Comparison of ENCODE assay signal across 21 cellular contexts in the genomic region with DNA sequence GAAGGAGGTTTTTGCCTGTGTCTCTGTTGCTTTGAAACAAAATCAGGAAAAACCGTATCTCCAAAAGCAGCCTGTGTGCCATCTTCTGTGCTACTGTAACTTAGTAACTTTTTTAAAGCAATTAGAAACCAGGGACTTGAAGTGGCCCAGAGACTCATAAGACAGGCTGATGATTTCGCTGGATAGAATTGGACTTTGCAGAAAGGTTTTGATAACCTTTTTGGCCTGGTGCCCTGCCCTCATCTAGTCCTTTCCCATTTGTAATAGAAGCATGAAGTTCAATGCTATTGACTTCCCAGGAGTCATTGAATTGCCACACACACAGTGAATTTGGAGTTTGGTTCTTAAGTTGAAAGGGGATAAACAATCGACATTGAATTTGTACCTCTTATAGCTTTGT.
DNase-seq lines count a peak whose midpoint lies in the region; ATAC-seq, FAIRE-seq and TF ChIP-seq lines count a peak whose summit lies in the region.
"Had no signal": no experiment of that assay in that cellular context is flagged by ENCODE, and none has a peak within 500 bp of the region (broad histone marks: within the 10 kb centered on the region; RNA-seq: fewer than 3 reads in every experiment).

No MANE protein-coding gene starts in this region.

- TF ChIP-seq POLR2A in H1 (IDR thresholded peaks at IDR 0.05; ENCODE audit: control extremely low read depth in 1 of 2, low read depth in 2 of 2, low read length in 2 of 2), result no peak

- H4K20me1 ChIP-seq in H1 (replicated peaks in 1 of 2; ENCODE audit: control insufficient read depth in 1 of 2, insufficient read depth in 2 of 2, low read length in 2 of 2), result peaks cover 0 to 2% of the 10 kb centered on the region in 2 experiments
- H4K20me1 ChIP-seq: BLaER1 had no signal

- H3K9ac ChIP-seq in H1 (replicated peaks in 1 of 4; ENCODE audit: extremely low read depth in 1 of 4, low read depth in 3 of 4, low read length in 3 of 4), result no peak overlapping the region
- H3K9ac ChIP-seq: BLaER1 had no signal

- H3K79me2 ChIP-seq in H1 (ENCODE audit: control insufficient read depth in 1 of 2, insufficient read depth in 2 of 2, low read length in 2 of 2), result peaks cover 6 to 100% of the 10 kb centered on the region in 2 experiments; a peak in 3 of 4 replicates

- 85% methylated on average over 3 of the region's 3 CpGs; no CpG with 5 or more reads in 1 of the 2 experiments for WGBS in H1 (ENCODE audit: extremely low coverage in 1 of 2, insufficient coverage in 1 of 2, insufficient read length in 1 of 2, insufficient replicate concordance in 2 of 2, low coverage in 1 of 2, low lambda C conversion rate in 2 of 2, missing lambda C conversion rate in 1 of 2), 2 experiments

- H2BK120ac ChIP-seq in H1 (replicated peaks; ENCODE audit: low read depth, low read length), result no peak overlapping the region

- peak; percentile 52 for FAIRE-seq in H1 (lab: Jason Lieb, UNC)
- FAIRE-seq: G401.6, GM12891, K562 had no signal

- no peak for TF ChIP-seq EP300 in H1 (IDR thresholded peaks at IDR 0.05; ENCODE audit: borderline replicate concordance in 1 of 2, low read depth in 2 of 2, low read length in 2 of 2)

- H4K91ac ChIP-seq in H1 (replicated peaks; ENCODE audit: insufficient read length, low read length), result no peak overlapping the region

- no peaks in the 10 kb centered on the region; the same call in 1 of the 2 replicates for H3K79me1 ChIP-seq in H1 (ENCODE audit: low read depth, low read length)

- no peak overlapping the region for H4K8ac ChIP-seq in H1 (ENCODE audit: extremely low read depth, insufficient read depth, low read length)

- H3K27ac ChIP-seq in H1 (ENCODE audit: low read depth, low read length), result no peak overlapping the region
- H3K27ac ChIP-seq: BLaER1, SJSA1 had no signal

- H3K4me2 ChIP-seq in H1 (ENCODE audit: insufficient read depth in 1 of 2, low read depth in 2 of 2, low read length in 2 of 2), result no peak overlapping the region
- H3K4me2 ChIP-seq: BLaER1 had no signal

- H3K36me3 ChIP-seq in H1 (ENCODE audit: control insufficient read depth in 2 of 4, insufficient read depth in 4 of 4, low read length in 3 of 4), result no peaks in the 10 kb centered on the region; a peak in 1 of 8 replicates
- H3K36me3 ChIP-seq: BLaER1, SJSA1 had no signal

- no peak overlapping the region for H3K18ac ChIP-seq in H1 (ENCODE audit: extremely low read depth, low read length)

- H3K23ac ChIP-seq in H1 (ENCODE audit: insufficient read length), result no peak overlapping the region

- H2BK5ac ChIP-seq in H1 (ENCODE audit: low read depth, low read length), result no peak overlapping the region

- H2BK20ac ChIP-seq in H1 (ENCODE audit: low read length), result no peak overlapping the region

- POLR2A ChIA-PET in H1 (lab: Charles Lee; ENCODE audit: partially characterized antibody), result interaction anchor here (0.5 kb wide), 1 partner anchor 401 kb away, joined by 3 read pairs; no protein-coding TSS in a partner anchor

- H3K4me1 ChIP-seq in H1 (replicated peaks in 1 of 4; ENCODE audit: control insufficient read depth in 3 of 4, insufficient read depth in 4 of 4, low read length in 3 of 4), result peaks cover 1 to 11% (median 7%) of the 10 kb centered on the region in 4 experiments; a peak in 6 of 7 replicates
- H3K4me1 ChIP-seq: BLaER1, Caco-2, SJSA1 had no signal

- no peak for ATAC-seq in HG03095 (IDR thresholded peaks at IDR 0.05; ENCODE audit: unreplicated experiment)
- ATAC-seq: HCT116, K562 had no signal

- no peak overlapping the region for H2AK5ac ChIP-seq in H1 (ENCODE audit: low read depth, low read length)

- no peaks in the 10 kb centered on the region for H3K27me3 ChIP-seq in H1 (replicated peaks in 1 of 4; ENCODE audit: control insufficient read depth in 3 of 4, extremely low read depth in 1 of 4, insufficient read depth in 3 of 4, low read length in 3 of 4)
- H3K27me3 ChIP-seq: BLaER1, SJSA1 had no signal

- H2BK15ac ChIP-seq in H1 (ENCODE audit: low read length), result no peak overlapping the region

- no peak overlapping the region for H3K56ac ChIP-seq in H1 (replicated peaks; ENCODE audit: insufficient read length, low read depth, low read length)

- no peak overlapping the region for H2BK12ac ChIP-seq in H1 (ENCODE audit: low read depth, low read length)

- no peak overlapping the region for H3K4ac ChIP-seq in H1 (replicated peaks; ENCODE audit: insufficient read length, low read depth, low read length)

- peak in 2 of 3 experiments; percentile 1 to 55 for DNase-seq in NCI-H1417 (lab: John Stamatoyannopoulos, UW)
- no peak for DNase-seq in NCI-H1417 treated with DMSO at 0.1 percent for 48 hours (lab: John Stamatoyannopoulos, UW)
- peak; percentile 1 for DNase-seq in COLO668 (lab: John Stamatoyannopoulos, UW; ENCODE audit: unreplicated experiment)
- peak; percentile 74 for DNase-seq in NCI-H1105 treated with DMSO at 0.1 percent for 48 hours (lab: John Stamatoyannopoulos, UW)
- no peak for DNase-seq in H1 (ENCODE audit: low read depth in 1 of 2, low spot score in 2 of 2)
- DNase-seq in hippocampal formation (lab: John Stamatoyannopoulos, UW), result no peak
- no peak for DNase-seq in epidermal melanocyte (ENCODE audit: insufficient read length, low spot score)
- DNase-seq: 8988T; Caco-2; NCI-H1930; NCI-H524; NK-92 treated with Interleukin-12 subunit alpha and Interleukin-12 subunit beta, amount 100 ng/mL, for 24 hours; OCI-M1; RPMI8226 had no signal

- no peak overlapping the region for H3K4me3 ChIP-seq in H1 (ENCODE audit: extremely low read depth in 1 of 4, insufficient read depth in 2 of 4, low read depth in 3 of 4, low read length in 4 of 4)
- H3K4me3 ChIP-seq: BLaER1, K562, SJSA1 had no signal

- no peak for TF ChIP-seq CTCF in H1 (IDR thresholded peaks at IDR 0.05; ENCODE audit: control extremely low read depth in 1 of 3, insufficient read depth in 1 of 3, low read depth in 1 of 3, low read length in 3 of 3)

- no peak overlapping the region for H4K5ac ChIP-seq in H1 (ENCODE audit: insufficient read length, low read depth, low read length)

- no peaks in the 10 kb centered on the region for H3K23me2 ChIP-seq in H1 (ENCODE audit: low read depth, low read length)

- H3K14ac ChIP-seq in H1 (ENCODE audit: insufficient read length), result no peak overlapping the region

- H3K9me3 ChIP-seq in H1 (ENCODE audit: insufficient read depth in 2 of 2, low read depth in 1 of 2, low read length in 1 of 2), result no peaks in the 10 kb centered on the region
- H3K9me3 ChIP-seq: BLaER1, Caco-2, SJSA1 had no signal

- CTCF ChIA-PET in H1 (lab: Charles Lee; ENCODE audit: partially characterized antibody), result interaction anchor here (0.6 kb wide), 2 partner anchors 30 to 60 kb away, joined by 3 to 4 read pairs; no protein-coding TSS in a partner anchor

- TF ChIP-seq RAD21 in H1 (IDR thresholded peaks at IDR 0.05 in 1 of 2, conservative IDR thresholded peaks at IDR 0.05 in 1 of 2; ENCODE audit: low read depth in 2 of 2, low read length in 2 of 2), result no peak

- H2AFZ ChIP-seq in H1 (ENCODE audit: low read length), result no peak overlapping the region

TF ChIP-seq in H1, 55 proteins besides CTCF, POLR2A, EP300 and RAD21:
- TF ChIP-seq HDAC6 (IDR thresholded peaks at IDR 0.05; ENCODE audit: low read depth, low read length) (no peak), BRCA1 (IDR thresholded peaks at IDR 0.05; ENCODE audit: low read depth, low read length) (no peak), SIX5 (IDR thresholded peaks at IDR 0.05; ENCODE audit: low read depth, low read length) (no peak)

Comparison
In these comparisons a context has a peak if more than half of its experiments do, and no peak if none do; other contexts are left out.
1. DNase-seq: peak in NCI-H1417 (2 of 3), COLO668 (single experiment) and NCI-H1105 treated with DMSO at 0.1 percent for 48 hours (single experiment); none in NCI-H1417 treated with DMSO at 0.1 percent for 48 hours (single experiment), H1 (0 of 2), hippocampal formation (0 of 2) and epidermal melanocyte (single experiment).